In genomic region chr10:87585565-87586514, GRCh38 we compare ENCODE assay signal across 10 cellular contexts.
A peak's percentile ranks its signal among the peaks of the same experiment; 100 is the strongest.
DNase-seq lines count a peak whose midpoint lies in the region; ATAC-seq and TF ChIP-seq lines count a peak whose summit lies in the region.
"Had no signal": no experiment of that assay in that cellular context is flagged by ENCODE, and none has a peak within 500 bp of the region (broad histone marks: within the 10 kb centered on the region; RNA-seq: fewer than 3 reads in every experiment).

No MANE protein-coding gene starts in this region.

- H2AK5ac ChIP-seq in mesendoderm (ENCODE audit: low read length): no peak overlapping the region

- H3K4me1 ChIP-seq in lung (ENCODE audit: control insufficient read depth in 2 of 2, insufficient read depth in 2 of 2, low read length in 2 of 2) (peaks cover 0 to 5% of the 10 kb centered on the region in 2 donors), mesendoderm (ENCODE audit: control insufficient read depth, low read depth, low read length) (no peaks in the 10 kb centered on the region)

- DNase-seq in Daoy (ENCODE audit: low read depth): peak; percentile 51
- DNase-seq in NAMALWA (ENCODE audit: low spot score): peak; percentile 2
- peak; percentile 64 to 76 for DNase-seq in cardiac fibroblast (ENCODE audit: low read depth in 2 of 2)
- DNase-seq in lung (ENCODE audit: low spot score): peak; percentile 53
- no peak for DNase-seq in mesendoderm
- no peak for DNase-seq in GF-D8 (lab: John Stamatoyannopoulos, UW)
- DNase-seq in KG1 (lab: John Stamatoyannopoulos, UW): no peak
- no peak for DNase-seq in activated CD4-positive, CD25-positive, alpha-beta regulatory T cell (lab: John Stamatoyannopoulos, UW)
- DNase-seq: activated naive CD8-positive, alpha-beta T cell treated with anti-CD3 and anti-CD28 coated beads, Interleukin-2, amount 50 U/mL, for 24 hours; DND-41 had no signal

- no peak overlapping the region for H4K8ac ChIP-seq in mesendoderm (ENCODE audit: low read depth, low read length)

- H3K36me3 ChIP-seq in lung (ENCODE audit: control insufficient read depth in 2 of 2, insufficient read depth in 2 of 2, low read length in 2 of 2): no peaks in the 10 kb centered on the region
- H3K36me3 ChIP-seq in mesendoderm (ENCODE audit: control insufficient read depth, insufficient read depth, low read length): no peaks in the 10 kb centered on the region

- no peak overlapping the region for H2BK5ac ChIP-seq in mesendoderm (ENCODE audit: low read length)

- no peak overlapping the region for H3K23ac ChIP-seq in mesendoderm (ENCODE audit: low read length)

- WGBS in lung, 2 donors: 60 to 85% methylated on average over 5 of the region's 5 CpGs
- WGBS in mesendoderm (ENCODE audit: extremely low coverage, insufficient coverage, low lambda C conversion rate): no CpG with 5 or more reads among the region's 5 CpGs

- no peak overlapping the region for H4K5ac ChIP-seq in mesendoderm (ENCODE audit: low read length)

- no peak overlapping the region for H3K4me2 ChIP-seq in mesendoderm (ENCODE audit: low read length)

- no peak overlapping the region for H2BK15ac ChIP-seq in mesendoderm (replicated peaks; ENCODE audit: low read depth)

- no peak overlapping the region for H3K9ac ChIP-seq in mesendoderm (ENCODE audit: low read length)

- peaks cover 0 to 2% of the 10 kb centered on the region in 2 donors for H3K9me3 ChIP-seq in lung (ENCODE audit: control insufficient read depth in 2 of 2, insufficient read depth in 1 of 2, low read length in 1 of 2)

- H3K27me3 ChIP-seq in lung (ENCODE audit: control insufficient read depth, insufficient read depth) (no peaks in the 10 kb centered on the region), mesendoderm (ENCODE audit: insufficient read depth, low read length, poor library complexity) (no peaks in the 10 kb centered on the region)

- no peaks in the 10 kb centered on the region for H3K79me2 ChIP-seq in mesendoderm (ENCODE audit: control insufficient read depth, insufficient read depth, low read length)

- H3K27ac ChIP-seq in lung (ENCODE audit: low read depth in 1 of 2, low read length in 1 of 2): no peak overlapping the region
- H3K27ac ChIP-seq in mesendoderm (ENCODE audit: low read depth, low read length): no peak overlapping the region

- no peaks in the 10 kb centered on the region for H3K79me1 ChIP-seq in mesendoderm (ENCODE audit: low read length)

- peak; percentile 79 for ATAC-seq in lung (ENCODE audit: insufficient read depth, low FRiP score)
- ATAC-seq: activated naive CD8-positive, alpha-beta T cell treated with anti-CD3 and anti-CD28 coated beads, Interleukin-2, amount 50 U/mL, for 24 hours had no signal

- no peak overlapping the region for H3K4ac ChIP-seq in mesendoderm (ENCODE audit: low read depth, low read length)

- TF ChIP-seq CTCF in cardiac fibroblast (IDR thresholded peaks at IDR 0.05; ENCODE audit: low read depth, low read length) (no peak), lung (IDR thresholded peaks at IDR 0.05; ENCODE audit: control extremely low read depth, extremely low read depth) (no peak)

- no peak overlapping the region for H3K56ac ChIP-seq in mesendoderm (ENCODE audit: low read length)

- no peak overlapping the region for H2BK120ac ChIP-seq in mesendoderm (ENCODE audit: low read depth, low read length)

- H3K18ac ChIP-seq in mesendoderm (ENCODE audit: low read length): no peak overlapping the region

- H3K4me3 ChIP-seq in cardiac fibroblast (replicated peaks in 1 of 2; ENCODE audit: low read depth in 2 of 2, low read length in 2 of 2) (no peak overlapping the region), lung (no peak overlapping the region), mesendoderm (ENCODE audit: low read length) (no peak overlapping the region)

Comparison
In these comparisons a context has a peak if more than half of its experiments do, and no peak if none do; other contexts are left out.
1. DNase-seq: peak in Daoy (single experiment), NAMALWA (single experiment), cardiac fibroblast (2 of 2) and lung (single experiment); none in mesendoderm (single experiment), GF-D8 (single experiment), KG1 (single experiment) and activated CD4-positive, CD25-positive, alpha-beta regulatory T cell (0 of 4).